ENCODE assay signal across 12 cellular contexts in genomic region chr17:75133001-75133400, GRCh38. TPM values are rescaled to one million over a fixed set of nuclear protein-coding genes. Genes with fewer than 3 reads are reported as not detected.
DNase-seq lines count a peak whose midpoint lies in the region; TF ChIP-seq lines count a peak whose summit lies in the region.
"Had no signal": no experiment of that assay in that cellular context is flagged by ENCODE, and none has a peak within 500 bp of the region (broad histone marks: within the 10 kb centered on the region; RNA-seq: fewer than 3 reads in every experiment).

No MANE protein-coding gene starts in this region.

- peaks cover 15% of the 10 kb centered on the region for H3K79me2 ChIP-seq in hepatocyte

- H2AFZ ChIP-seq in hepatocyte, result no peak overlapping the region

- no peaks in the 10 kb centered on the region for H3K27me3 ChIP-seq in HUES48 (ENCODE audit: control insufficient read depth, insufficient read depth, low read length)
- no peaks in the 10 kb centered on the region for H3K27me3 ChIP-seq in hepatocyte
- H3K27me3 ChIP-seq: ascending aorta, dorsolateral prefrontal cortex, ovary, tibial artery had no signal

- H3K4me2 ChIP-seq in hepatocyte, result no peak overlapping the region

- no peaks in the 10 kb centered on the region for H4K20me1 ChIP-seq in hepatocyte (ENCODE audit: insufficient read depth, poor library complexity, severe bottlenecking)

- H3K36me3 ChIP-seq in HUES48 (ENCODE audit: control insufficient read depth, insufficient read depth, low read length), result peaks cover 45% of the 10 kb centered on the region
- no peaks in the 10 kb centered on the region for H3K36me3 ChIP-seq in hepatocyte (replicated peaks; ENCODE audit: insufficient read depth, low read depth)
- H3K36me3 ChIP-seq: ovary had no signal

- TF ChIP-seq CTCF in hepatocyte (IDR thresholded peaks at IDR 0.05; ENCODE audit: poor library complexity), result no peak

- peak; percentile 45 for DNase-seq in DMS53 (lab: John Stamatoyannopoulos, UW)
- DNase-seq in DMS53 treated with DMSO at 0.1 percent for 48 hours (lab: John Stamatoyannopoulos, UW; ENCODE audit: unreplicated experiment), result no peak
- no peak for DNase-seq in hepatocyte (ENCODE audit: low spot score)
- DNase-seq in medulla oblongata (ENCODE audit: extremely low spot score), result no peak
- DNase-seq in NAMALWA (ENCODE audit: low spot score), result no peak
- DNase-seq: NCI-H446, tibial artery had no signal

- no peaks in the 10 kb centered on the region for H3K9me2 ChIP-seq in hepatocyte (replicated peaks; ENCODE audit: insufficient read depth)

- H3K27ac ChIP-seq in HUES48 (ENCODE audit: low read depth, low read length) (peak overlapping the region; percentile 35), hepatocyte (peak overlapping the region; percentile 67)
- H3K27ac ChIP-seq: ascending aorta, tibial artery had no signal

- H3K9me3 ChIP-seq in HUES48 (ENCODE audit: control insufficient read depth, insufficient read depth, low read length) (no peaks in the 10 kb centered on the region), hepatocyte (ENCODE audit: low read depth) (no peaks in the 10 kb centered on the region)
- H3K9me3 ChIP-seq: ascending aorta, ovary, tibial artery had no signal

- H3K4me1 ChIP-seq in HUES48 (ENCODE audit: control insufficient read depth, insufficient read depth, low read length), result peaks cover 4% of the 10 kb centered on the region
- peaks cover 7% of the 10 kb centered on the region for H3K4me1 ChIP-seq in hepatocyte (ENCODE audit: insufficient read depth)

- H3K4me3 ChIP-seq in HUES48 (ENCODE audit: low read depth, low read length), result no peak overlapping the region
- no peak overlapping the region for H3K4me3 ChIP-seq in hepatocyte
- H3K4me3 ChIP-seq: ovary, tibial artery had no signal

- 80% methylated on average over 3 of the region's 3 CpGs for WGBS in hepatocyte (ENCODE audit: low lambda C conversion rate, missing lambda C conversion rate)

- H3K9ac ChIP-seq in HUES48 (ENCODE audit: low read depth, low read length), result no peak overlapping the region

RNA-seq across cellular contexts. Expression of gene NT5C, which starts 1.5 kb away (rescaled TPM):
- total RNA-seq in hepatocyte, result 46.3 and 66.8 TPM in 2 replicates
- 73.3 and 82.2 TPM in 2 replicates for polyA plus RNA-seq in hepatocyte

RNA-seq across cellular contexts. Expression of gene JPT1, which starts 21.3 kb away (rescaled TPM):
- total RNA-seq in hepatocyte, result 103 and 107 TPM in 2 replicates
- polyA plus RNA-seq in hepatocyte, result 172 and 181 TPM in 2 replicates

RNA-seq across cellular contexts. Expression of gene ARMC7, which starts 23.2 kb away (rescaled TPM):
- 2.6 and 3.5 TPM in 2 replicates for total RNA-seq in hepatocyte
- 4.0 and 4.5 TPM in 2 replicates for polyA plus RNA-seq in hepatocyte

RNA-seq across cellular contexts. Expression of gene SLC16A5, which starts 45.2 kb away (rescaled TPM):
- 11.9 and 12.7 TPM in 2 replicates for total RNA-seq in hepatocyte
- 12.8 and 15.8 TPM in 2 replicates for polyA plus RNA-seq in hepatocyte
- total RNA-seq: A172 had no signal

RNA-seq across cellular contexts. Expression of gene SUMO2, which starts 49.8 kb away (rescaled TPM):
- total RNA-seq in hepatocyte, result 112 and 115 TPM in 2 replicates
- polyA plus RNA-seq in hepatocyte, result 424 and 434 TPM in 2 replicates
